ENCODE assay signal across 16 cellular contexts in the genomic region with DNA sequence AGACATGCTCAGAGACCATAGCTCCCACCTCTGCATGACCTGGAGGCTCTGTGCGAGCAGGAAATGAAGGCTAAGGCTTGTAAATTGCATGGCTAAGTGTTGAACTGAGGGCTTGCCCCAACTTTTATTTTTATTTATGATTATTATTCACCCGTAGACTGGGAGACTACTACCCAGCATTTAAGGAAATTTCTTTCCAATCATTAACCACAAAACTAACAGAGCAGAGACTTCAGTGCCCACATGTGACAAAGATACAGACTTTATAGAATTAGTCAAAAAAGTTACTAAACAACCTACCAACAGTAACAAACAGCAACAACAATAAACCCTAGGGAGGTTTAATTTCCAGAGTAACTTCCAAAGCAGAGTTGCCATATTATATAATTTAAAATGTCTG. TPM values are rescaled to one million over a fixed set of nuclear protein-coding genes. Genes with fewer than 3 reads are reported as not detected.
DNase-seq lines count a peak whose midpoint lies in the region; ATAC-seq lines count a peak whose summit lies in the region.
"Had no signal": no experiment of that assay in that cellular context is flagged by ENCODE, and none has a peak within 500 bp of the region (broad histone marks: within the 10 kb centered on the region; RNA-seq: fewer than 3 reads in every experiment).

No MANE protein-coding gene starts in this region.

- H3K9me3 ChIP-seq in BLaER1: no peaks in the 10 kb centered on the region
- H3K9me3 ChIP-seq in CD4-positive, alpha-beta memory T cell (ENCODE audit: control insufficient read depth in 1 of 2, low read length in 2 of 2): no peaks in the 10 kb centered on the region
- H3K9me3 ChIP-seq: BE2C had no signal

- peaks cover 0 to 7% (median 7%) of the 10 kb centered on the region in 4 donors for H3K4me1 Mint-ChIP-seq in CD4-positive, alpha-beta memory T cell
- H3K4me1 Mint-ChIP-seq in activated naive CD8-positive, alpha-beta T cell (ENCODE audit: low read depth): peaks cover 18% of the 10 kb centered on the region
- no peaks in the 10 kb centered on the region for H3K4me1 Mint-ChIP-seq in memory B cell
- H3K4me1 Mint-ChIP-seq: H9 had no signal

- H3K4me2 ChIP-seq in BLaER1: peak overlapping the region; percentile 36

- peak overlapping the region; percentile 29 to 69 (median 46) for H3K27ac Mint-ChIP-seq in CD4-positive, alpha-beta memory T cell
- peak overlapping the region; percentile 54 for H3K27ac Mint-ChIP-seq in activated naive CD8-positive, alpha-beta T cell
- peak overlapping the region; percentile 83 for H3K27ac Mint-ChIP-seq in memory B cell

- peaks cover 96% of the 10 kb centered on the region for H3K36me3 ChIP-seq in BLaER1
- peaks cover 74% of the 10 kb centered on the region for H3K36me3 ChIP-seq in CD4-positive, alpha-beta memory T cell (ENCODE audit: insufficient read depth, low read length)

- peaks cover 49 to 87% of the 10 kb centered on the region in 2 donors for H3K36me3 Mint-ChIP-seq in CD4-positive, alpha-beta memory T cell
- peaks cover 24% of the 10 kb centered on the region for H3K36me3 Mint-ChIP-seq in activated naive CD8-positive, alpha-beta T cell
- H3K36me3 Mint-ChIP-seq in memory B cell: peaks cover 50% of the 10 kb centered on the region

- no peak overlapping the region for H3K4me3 ChIP-seq in BLaER1
- H3K4me3 ChIP-seq in CD4-positive, alpha-beta memory T cell (ENCODE audit: low read length in 2 of 2): no peak overlapping the region

- no peak overlapping the region for H3K4me3 Mint-ChIP-seq in CD4-positive, alpha-beta memory T cell
- H3K4me3 Mint-ChIP-seq in activated naive CD8-positive, alpha-beta T cell: no peak overlapping the region
- H3K4me3 Mint-ChIP-seq in memory B cell: no peak overlapping the region
- H3K4me3 Mint-ChIP-seq: H9 had no signal

- CTCF ChIA-PET in CD4-positive, alpha-beta memory T cell (lab: Charles Lee; ENCODE audit: partially characterized antibody): interaction anchor here (1.1 kb wide), 1 partner anchor 26 kb away, joined by 3 read pairs; no protein-coding TSS in a partner anchor

- POLR2A ChIA-PET in CD4-positive, alpha-beta memory T cell (lab: Charles Lee; ENCODE audit: partially characterized antibody): no interaction called here

- ATAC-seq in memory B cell (ENCODE audit: low read depth) (no peak), GM21529 (IDR thresholded peaks at IDR 0.05; ENCODE audit: unreplicated experiment) (no peak)

- no peaks in the 10 kb centered on the region for H3K27me3 Mint-ChIP-seq in CD4-positive, alpha-beta memory T cell
- no peaks in the 10 kb centered on the region for H3K27me3 Mint-ChIP-seq in activated naive CD8-positive, alpha-beta T cell
- no peaks in the 10 kb centered on the region for H3K27me3 Mint-ChIP-seq in memory B cell

- DNase-seq in CD4-positive, alpha-beta memory T cell: no peak
- DNase-seq in memory B cell (ENCODE audit: low spot score in 2 of 2): no peak
- DNase-seq in NOMO-1 treated with DMSO at 0.1 percent for 48 hours (lab: John Stamatoyannopoulos, UW; ENCODE audit: unreplicated experiment): no peak
- no peak for DNase-seq in cerebellar cortex (ENCODE audit: low spot score)
- DNase-seq: BE2C, COR-L47, DMS53, H9, Kasumi-1, NCI-H1930, NCI-H2171 treated with DMSO at 0.1 percent for 48 hours, NCI-H82, SHP77 had no signal

- H4K20me1 ChIP-seq in BLaER1: peaks cover 18% of the 10 kb centered on the region

- H3K9me3 Mint-ChIP-seq in CD4-positive, alpha-beta memory T cell: no peaks in the 10 kb centered on the region
- H3K9me3 Mint-ChIP-seq in activated naive CD8-positive, alpha-beta T cell (ENCODE audit: low read depth): no peaks in the 10 kb centered on the region
- H3K9me3 Mint-ChIP-seq in memory B cell: no peaks in the 10 kb centered on the region
- H3K9me3 Mint-ChIP-seq: H9 had no signal

- intact Hi-C loops in CD4-positive, alpha-beta memory T cell (cut with micrococcal nuclease): no loop called here

- H3K27ac ChIP-seq in BLaER1: 0 out of 2 replicates have a peak overlapping the region, but pooled peaks have one; percentile 7
- no peak overlapping the region for H3K27ac ChIP-seq in CD4-positive, alpha-beta memory T cell (ENCODE audit: low read depth, low read length)

- H3K4me1 ChIP-seq in BLaER1: peaks cover 24% of the 10 kb centered on the region
- H3K4me1 ChIP-seq in CD4-positive, alpha-beta memory T cell (ENCODE audit: insufficient read depth, low read length): peaks cover 6% of the 10 kb centered on the region
- H3K4me1 ChIP-seq: BE2C had no signal

- no peak overlapping the region for H3K9ac ChIP-seq in BLaER1

- H3K27me3 ChIP-seq in BLaER1: no peaks in the 10 kb centered on the region
- no peaks in the 10 kb centered on the region for H3K27me3 ChIP-seq in CD4-positive, alpha-beta memory T cell (ENCODE audit: insufficient read depth, low read length)
- H3K27me3 ChIP-seq: BE2C had no signal

RNA-seq across cellular contexts. Expression of gene MCMBP, which starts 39.7 kb away (rescaled TPM):
- total RNA-seq in CD4-positive, alpha-beta memory T cell: 10 to 100 TPM; 54.8 to 56.2 TPM
- 10 to 100 TPM; 68.0 to 70.5 TPM for polyA plus RNA-seq in CD4-positive, alpha-beta memory T cell

RNA-seq across cellular contexts. Expression of gene SEC23IP, which starts 59.6 kb away (rescaled TPM):
- total RNA-seq in CD4-positive, alpha-beta memory T cell: 10 to 100 TPM; 68.7 to 70.0 TPM
- polyA plus RNA-seq in CD4-positive, alpha-beta memory T cell: 10 to 100 TPM; 51.6 to 58.9 TPM
